In genomic region chr16:56197227-56197992, GRCh38 we compare ENCODE assay signal across 1 cellular context.
TF ChIP-seq lines count a peak whose summit lies in the region.

No MANE protein-coding gene starts in this region.

TF ChIP-seq in H1, 55 proteins besides CTCF, POLR2A, EP300 and RAD21:
- TF ChIP-seq TAF7 (optimal IDR thresholded peaks at IDR 0.05; ENCODE audit: borderline replicate concordance, low read depth, low read length) (no peak), BCL11A (IDR thresholded peaks at IDR 0.05; ENCODE audit: low read depth in 2 of 2, low read length in 2 of 2) (no peak), PHF8 (conservative IDR thresholded peaks at IDR 0.05; ENCODE audit: low read depth, low read length) (no peak), ATF2 (IDR thresholded peaks at IDR 0.05; ENCODE audit: low read length) (no peak), CHD7 (IDR thresholded peaks at IDR 0.05; ENCODE audit: insufficient replicate concordance, low read length) (no peak), NRF1 (IDR thresholded peaks at IDR 0.05; ENCODE audit: low read depth, low read length) (no peak), SIRT6 (IDR thresholded peaks at IDR 0.05; ENCODE audit: low read length) (no peak), MAFK (IDR thresholded peaks at IDR 0.05; ENCODE audit: low read depth, low read length) (no peak), CREB1 (IDR thresholded peaks at IDR 0.05) (no peak)
